ENCODE assay signal across 19 cellular contexts in genomic region chr5:118552731-118553360, GRCh38.
A peak's percentile ranks its signal among the peaks of the same experiment; 100 is the strongest.
DNase-seq lines count a peak whose midpoint lies in the region; ATAC-seq and TF ChIP-seq lines count a peak whose summit lies in the region.
"Had no signal": no experiment of that assay in that cellular context is flagged by ENCODE, and none has a peak within 500 bp of the region (broad histone marks: within the 10 kb centered on the region; RNA-seq: fewer than 3 reads in every experiment).

No MANE protein-coding gene starts in this region.

- no peaks in the 10 kb centered on the region for H3K36me3 Mint-ChIP-seq in activated CD4-positive, alpha-beta T cell treated with anti-CD3 and anti-CD28 coated beads, Interleukin-2, amount 10 ng/mL, durations not matched to agents 24 days and 14 days (ENCODE audit: low read depth)
- H3K36me3 Mint-ChIP-seq: CD8-positive, alpha-beta T cell had no signal

- no peaks in the 10 kb centered on the region for H3K9me2 ChIP-seq in neural cell (ENCODE audit: insufficient read depth, low read length)

- TF ChIP-seq EP300 in neural cell (conservative IDR thresholded peaks at IDR 0.05; ENCODE audit: poor library complexity, severe bottlenecking): peak; percentile 94

- H3K4me2 ChIP-seq in neural cell (ENCODE audit: low read length): peak overlapping the region; percentile 13
- H3K4me2 ChIP-seq: A549 had no signal

- peak; percentile 25 for DNase-seq in activated CD4-positive, alpha-beta T cell treated with anti-CD3 and anti-CD28 coated beads, Interleukin-2, amount 10 ng/mL, durations not matched to agents 24 days and 14 days
- DNase-seq in activated CD4-positive, alpha-beta T cell treated with anti-CD3 and anti-CD28 coated beads, Interleukin-2, amount 50 U/mL, for 48 hours: no peak
- DNase-seq in right cardiac atrium (no peak), left cardiac atrium (no peak), NCI-H526 (lab: John Stamatoyannopoulos, UW) (no peak)
- DNase-seq: AML-193; Caco-2; Calu3; CD4-positive, alpha-beta T cell; CD8-positive, alpha-beta T cell; DMS79 treated with DMSO at 0.1 percent for 48 hours; GF-D8 had no signal

- no peaks in the 10 kb centered on the region for H3K9me3 Mint-ChIP-seq in activated CD4-positive, alpha-beta T cell treated with anti-CD3 and anti-CD28 coated beads, Interleukin-2, amount 10 ng/mL, durations not matched to agents 24 days and 14 days
- H3K9me3 Mint-ChIP-seq: CD4-positive, alpha-beta T cell; CD8-positive, alpha-beta T cell had no signal

- intact Hi-C loops in activated CD4-positive, alpha-beta T cell treated with anti-CD3 and anti-CD28 coated beads, Interleukin-2, amount 10 ng/mL, durations not matched to agents 24 days and 14 days (cut with micrococcal nuclease): no loop called here
- intact Hi-C loops in right cardiac atrium (cut with DNase I): no loop called here
- intact Hi-C loops in left cardiac atrium (cut with DNase I): no loop called here

- no peaks in the 10 kb centered on the region for H3K4me1 Mint-ChIP-seq in activated CD4-positive, alpha-beta T cell treated with anti-CD3 and anti-CD28 coated beads, Interleukin-2, amount 10 ng/mL, durations not matched to agents 24 days and 14 days
- H3K4me1 Mint-ChIP-seq: B cell had no signal

- H3K4me1 ChIP-seq in right cardiac atrium (ENCODE audit: control insufficient read depth, insufficient read depth, low read length): peaks cover 5% of the 10 kb centered on the region
- H3K4me1 ChIP-seq: A549 had no signal

- H3K4me3 Mint-ChIP-seq in activated CD4-positive, alpha-beta T cell treated with anti-CD3 and anti-CD28 coated beads, Interleukin-2, amount 10 ng/mL, durations not matched to agents 24 days and 14 days: no peak overlapping the region
- H3K4me3 Mint-ChIP-seq: B cell; CD4-positive, alpha-beta T cell; CD8-positive, alpha-beta T cell had no signal

- H3K4me3 ChIP-seq in right cardiac atrium (ENCODE audit: low read length) (no peak overlapping the region), neural cell (ENCODE audit: low read length) (no peak overlapping the region)
- H3K4me3 ChIP-seq: A549; BLaER1 treated with 17β-estradiol and CSF1 and Interleukin-3, amounts not matched to agents 10 nM and 100 nM had no signal

- H3K9me3 ChIP-seq in right cardiac atrium (ENCODE audit: control insufficient read depth, low read length): no peaks in the 10 kb centered on the region
- no peaks in the 10 kb centered on the region for H3K9me3 ChIP-seq in neural cell (ENCODE audit: low read length)
- H3K9me3 ChIP-seq: A549; BLaER1 treated with 17β-estradiol and CSF1 and Interleukin-3, amounts not matched to agents 10 nM and 100 nM; Caco-2 had no signal

- H2AFZ ChIP-seq in neural cell (ENCODE audit: low read depth, low read length): no peak overlapping the region

- H3K27me3 ChIP-seq in right cardiac atrium (ENCODE audit: control insufficient read depth, insufficient read depth): no peaks in the 10 kb centered on the region
- H3K27me3 ChIP-seq in neural cell (ENCODE audit: insufficient read depth, low read depth, low read length): no peaks in the 10 kb centered on the region
- H3K27me3 ChIP-seq: BLaER1 treated with 17β-estradiol and CSF1 and Interleukin-3, amounts not matched to agents 10 nM and 100 nM had no signal

- ATAC-seq in right cardiac atrium: no peak
- ATAC-seq in left cardiac atrium: no peak
- ATAC-seq in HG03280 (IDR thresholded peaks at IDR 0.05; ENCODE audit: unreplicated experiment): no peak
- ATAC-seq: A549; CD8-positive, alpha-beta T cell had no signal

- no peaks in the 10 kb centered on the region for H3K79me2 ChIP-seq in neural cell (replicated peaks; ENCODE audit: insufficient read depth, low read length)

- H3K36me3 ChIP-seq in neural cell (ENCODE audit: insufficient read depth, low read length): no peaks in the 10 kb centered on the region
- H3K36me3 ChIP-seq: BLaER1 treated with 17β-estradiol and CSF1 and Interleukin-3, amounts not matched to agents 10 nM and 100 nM had no signal

- TF ChIP-seq RAD21 in neural cell (conservative IDR thresholded peaks at IDR 0.05): peak; percentile 14

- no peak overlapping the region for H3K27ac Mint-ChIP-seq in activated CD4-positive, alpha-beta T cell treated with anti-CD3 and anti-CD28 coated beads, Interleukin-2, amount 10 ng/mL, durations not matched to agents 24 days and 14 days
- H3K27ac Mint-ChIP-seq: B cell; CD4-positive, alpha-beta T cell; CD8-positive, alpha-beta T cell had no signal

- peak overlapping the region; percentile 45 for H3K27ac ChIP-seq in right cardiac atrium (ENCODE audit: low read length)
- peak overlapping the region; percentile 79 for H3K27ac ChIP-seq in neural cell (ENCODE audit: low read length)
- H3K27ac ChIP-seq: 22Rv1; A549; BLaER1 treated with 17β-estradiol and CSF1 and Interleukin-3, amounts not matched to agents 10 nM and 100 nM; C4-2B had no signal

- H3F3A ChIP-seq in neural cell (ENCODE audit: insufficient read depth, low read length, poor library complexity, severe bottlenecking): no peaks in the 10 kb centered on the region

- H3K27me3 Mint-ChIP-seq in activated CD4-positive, alpha-beta T cell treated with anti-CD3 and anti-CD28 coated beads, Interleukin-2, amount 10 ng/mL, durations not matched to agents 24 days and 14 days: no peaks in the 10 kb centered on the region
- H3K27me3 Mint-ChIP-seq: B cell; CD4-positive, alpha-beta T cell had no signal

- TF ChIP-seq CTCF in neural cell (IDR thresholded peaks at IDR 0.05; ENCODE audit: poor library complexity, severe bottlenecking): peak; percentile 14

- 74% methylated on average over 2 of the region's 2 CpGs for WGBS in right cardiac atrium

- no peaks in the 10 kb centered on the region for H4K20me1 ChIP-seq in neural cell (ENCODE audit: insufficient read depth)
- H4K20me1 ChIP-seq: BLaER1 treated with 17β-estradiol and CSF1 and Interleukin-3, amounts not matched to agents 10 nM and 100 nM had no signal

- peak overlapping the region; percentile 11 for H3K9ac ChIP-seq in neural cell (ENCODE audit: low read length)
- H3K9ac ChIP-seq: BLaER1 treated with 17β-estradiol and CSF1 and Interleukin-3, amounts not matched to agents 10 nM and 100 nM had no signal

TF ChIP-seq in neural cell, 6 proteins besides CTCF, POLR2A, EP300 and RAD21:
- TF ChIP-seq REST (IDR thresholded peaks at IDR 0.05; ENCODE audit: borderline replicate concordance): peak; percentile 96
- no peak for TF ChIP-seq SMC3 (conservative IDR thresholded peaks at IDR 0.05; ENCODE audit: poor library complexity)
- TF ChIP-seq EZH2 (IDR thresholded peaks at IDR 0.05; ENCODE audit: borderline replicate concordance, insufficient read depth, low read length, poor library complexity, severe bottlenecking): no peak
- TF ChIP-seq POLR2AphosphoS5 (IDR thresholded peaks at IDR 0.05): peak; percentile 78
- no peak for TF ChIP-seq MXI1 (conservative IDR thresholded peaks at IDR 0.05; ENCODE audit: poor library complexity, severe bottlenecking)
- no peak for TF ChIP-seq TAF1 (IDR thresholded peaks at IDR 0.05; ENCODE audit: low read depth)
